Comparison of ENCODE assay signal across 28 cellular contexts in the genomic region with DNA sequence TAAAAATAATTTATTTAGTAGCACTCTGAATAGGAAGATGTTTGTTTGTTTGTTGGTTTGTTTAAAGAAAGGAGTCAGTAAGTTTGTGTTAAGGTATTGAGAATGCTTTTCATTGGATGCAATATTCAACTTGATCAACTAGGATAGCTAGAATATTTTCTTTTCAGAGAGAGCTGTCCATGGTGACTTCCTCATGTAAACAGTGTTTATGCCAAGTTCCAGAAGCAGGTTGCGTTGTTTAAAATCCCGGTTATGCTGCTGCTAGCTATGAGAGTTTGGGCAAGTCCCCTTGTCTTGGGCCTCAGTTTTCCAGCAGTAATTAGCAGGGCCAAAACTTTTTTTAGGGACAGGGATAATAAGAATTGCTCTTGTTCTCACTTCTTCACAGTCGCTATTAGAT.
"Had no signal": no experiment of that assay in that cellular context is flagged by ENCODE, and none has a peak within 500 bp of the region (broad histone marks: within the 10 kb centered on the region; RNA-seq: fewer than 3 reads in every experiment).

No MANE protein-coding gene starts in this region.

- H3K79me2 ChIP-seq: parathyroid adenoma had no signal

- H3K9me3 ChIP-seq: ovary, psoas muscle, right lobe of liver, sigmoid colon, stomach, thoracic aorta, thyroid gland, transverse colon, upper lobe of right lung, uterus had no signal

- H3K36me3 Mint-ChIP-seq: natural killer cell; neural progenitor cell; stimulated activated effector memory CD8-positive, alpha-beta T cell treated with anti-CD3 and anti-CD28 coated beads, Interleukin-12 subunit alpha, Interleukin-12 subunit beta, amount 100 ng/mL, for 72 hours; stimulated activated naive B cell treated with anti-CD40 and anti-IgM and Interleukin-4, amounts not matched to agents 10 μg/mL and 1 μg/mL and 100 μg/mL, for 72 hours; type B pancreatic cell had no signal

- H3K4me3 ChIP-seq: neural progenitor cell, ovary, psoas muscle, right lobe of liver, sigmoid colon, stomach, thoracic aorta, thyroid gland, transverse colon, upper lobe of right lung, uterus had no signal

- H3K36me3 ChIP-seq: neural progenitor cell, ovary, right lobe of liver, sigmoid colon, stomach, thoracic aorta, thyroid gland, transverse colon, upper lobe of right lung, uterus had no signal

- DNase-seq: natural killer cell; occipital lobe; ovary; posterior cingulate gyrus; psoas muscle; right cardiac atrium; right lobe of liver; sigmoid colon; small intestine; stimulated activated CD4-positive, alpha-beta T cell treated with anti-CD3 and anti-CD28 coated beads, Interleukin-15, amount 100 ng/mL, for 24 hours; stimulated activated CD4-positive, alpha-beta T cell treated with anti-CD3 and anti-CD28 coated beads, Interleukin-2, amount 100 ng/mL, for 24 hours; stimulated activated CD4-positive, alpha-beta T cell treated with anti-CD3 and anti-CD28 coated beads, Interleukin-2, amount 100 ng/mL, for 48 hours; stimulated activated CD4-positive, alpha-beta T cell treated with anti-CD3 and anti-CD28 coated beads, Interleukin-4, amount 100 ng/mL, for 24 hours; stimulated activated naive B cell treated with anti-CD40 and anti-IgM and Interleukin-4, amounts not matched to agents 10 μg/mL and 1 μg/mL and 100 μg/mL, for 72 hours; stimulated activated naive CD4-positive, alpha-beta T cell treated with Interleukin-2 at 50 U/mL for 16 hours; stomach; thyroid gland; transverse colon; upper lobe of right lung; uterus had no signal

- H3K27me3 ChIP-seq: neural progenitor cell, ovary, right lobe of liver, sigmoid colon, stomach, thyroid gland, transverse colon, upper lobe of right lung, uterus had no signal

- H3K27ac ChIP-seq: neural progenitor cell, ovary, parathyroid adenoma, psoas muscle, right lobe of liver, sigmoid colon, stomach, thoracic aorta, thyroid gland, transverse colon, upper lobe of right lung, uterus had no signal

- H3K4me1 Mint-ChIP-seq: natural killer cell; nephron; neural progenitor cell; stimulated activated effector memory CD8-positive, alpha-beta T cell treated with anti-CD3 and anti-CD28 coated beads, Interleukin-12 subunit alpha, Interleukin-12 subunit beta, amount 100 ng/mL, for 72 hours; stimulated activated naive B cell treated with anti-CD40 and anti-IgM and Interleukin-4, amounts not matched to agents 10 μg/mL and 1 μg/mL and 100 μg/mL, for 72 hours had no signal

- ATAC-seq: natural killer cell; psoas muscle; right cardiac atrium; right lobe of liver; stimulated activated effector memory CD8-positive, alpha-beta T cell treated with anti-CD3 and anti-CD28 coated beads, Interleukin-12 subunit alpha, Interleukin-12 subunit beta, amount 100 ng/mL, for 72 hours; stimulated activated naive B cell treated with anti-CD40 and anti-IgM and Interleukin-4, amounts not matched to agents 10 μg/mL and 1 μg/mL and 100 μg/mL, for 72 hours; upper lobe of right lung had no signal

- H3K27ac Mint-ChIP-seq: natural killer cell; nephron; neural progenitor cell; progenitor cell of endocrine pancreas; stimulated activated effector memory CD8-positive, alpha-beta T cell treated with anti-CD3 and anti-CD28 coated beads, Interleukin-12 subunit alpha, Interleukin-12 subunit beta, amount 100 ng/mL, for 72 hours; stimulated activated naive B cell treated with anti-CD40 and anti-IgM and Interleukin-4, amounts not matched to agents 10 μg/mL and 1 μg/mL and 100 μg/mL, for 72 hours; stimulated activated naive CD8-positive, alpha-beta T cell treated with anti-CD3 and anti-CD28 coated beads, Interleukin-15, Interleukin-2, amounts not matched to agents 100 ng/mL and 50 ng/mL, for 24 hours; type B pancreatic cell had no signal

- H3K4me3 Mint-ChIP-seq: natural killer cell; nephron; neural progenitor cell; stimulated activated effector memory CD8-positive, alpha-beta T cell treated with anti-CD3 and anti-CD28 coated beads, Interleukin-12 subunit alpha, Interleukin-12 subunit beta, amount 100 ng/mL, for 72 hours; stimulated activated naive B cell treated with anti-CD40 and anti-IgM and Interleukin-4, amounts not matched to agents 10 μg/mL and 1 μg/mL and 100 μg/mL, for 72 hours; stimulated activated naive CD8-positive, alpha-beta T cell treated with anti-CD3 and anti-CD28 coated beads, Interleukin-15, Interleukin-2, amounts not matched to agents 100 ng/mL and 50 ng/mL, for 24 hours; type B pancreatic cell had no signal

- H3K9ac ChIP-seq: neural progenitor cell, parathyroid adenoma had no signal

- H2AFZ ChIP-seq: neural progenitor cell, parathyroid adenoma had no signal

- H3K9me3 Mint-ChIP-seq: nephron, neural progenitor cell, type B pancreatic cell had no signal

- H3K4me2 ChIP-seq: neural progenitor cell had no signal

- H3K27me3 Mint-ChIP-seq: progenitor cell of endocrine pancreas; stimulated activated naive B cell treated with anti-CD40 and anti-IgM and Interleukin-4, amounts not matched to agents 10 μg/mL and 1 μg/mL and 100 μg/mL, for 72 hours; stimulated activated naive CD8-positive, alpha-beta T cell treated with anti-CD3 and anti-CD28 coated beads, Interleukin-15, Interleukin-2, amounts not matched to agents 100 ng/mL and 50 ng/mL, for 24 hours; type B pancreatic cell had no signal

- H3K4me1 ChIP-seq: neural progenitor cell, parathyroid adenoma, psoas muscle, right lobe of liver, sigmoid colon, stomach, thyroid gland, transverse colon, upper lobe of right lung, uterus had no signal
